ENCODE assay signal across 18 cellular contexts in genomic region chr3:162704991-162705390, GRCh38.
"Had no signal": no experiment of that assay in that cellular context is flagged by ENCODE, and none has a peak within 500 bp of the region (broad histone marks: within the 10 kb centered on the region; RNA-seq: fewer than 3 reads in every experiment).

No MANE protein-coding gene starts in this region.

- H3K9me3 ChIP-seq: colonic mucosa, sigmoid colon, thyroid gland had no signal

- H3K36me3 ChIP-seq: colonic mucosa, left lung, sigmoid colon, thyroid gland had no signal

- H3K4me3 ChIP-seq: colonic mucosa, left lung, sigmoid colon, thyroid gland had no signal

- H3K36me3 Mint-ChIP-seq: naive thymus-derived CD4-positive, alpha-beta T cell had no signal

- H3K4me1 Mint-ChIP-seq: central memory CD8-positive, alpha-beta T cell; naive thymus-derived CD4-positive, alpha-beta T cell had no signal

- H3K27me3 ChIP-seq: colonic mucosa, left lung, sigmoid colon, thyroid gland had no signal

- H3K4me3 Mint-ChIP-seq: activated naive CD4-positive, alpha-beta T cell treated with anti-CD3 and anti-CD28 coated beads for 36 hours; activated T-cell treated with anti-CD3 and anti-CD28 coated beads, Interleukin-2, amount 50 U/mL, for 4 hours; central memory CD8-positive, alpha-beta T cell; endodermal cell; naive thymus-derived CD4-positive, alpha-beta T cell; T-helper 1 cell treated with Interleukin-12 subunit alpha and Interleukin-12 subunit beta and Interleukin-4 antibody, amounts not matched to agents 30 μg/mL and 1 μg/mL, for 36 hours had no signal

- H3K27ac Mint-ChIP-seq: activated naive CD4-positive, alpha-beta T cell treated with anti-CD3 and anti-CD28 coated beads for 36 hours; endodermal cell; naive thymus-derived CD4-positive, alpha-beta T cell; T-helper 1 cell treated with Interleukin-12 subunit alpha and Interleukin-12 subunit beta and Interleukin-4 antibody, amounts not matched to agents 30 μg/mL and 1 μg/mL, for 36 hours had no signal

- H3K27ac ChIP-seq: colonic mucosa, epithelial cell of prostate, left lung, sigmoid colon, thyroid gland had no signal

- H3K27me3 Mint-ChIP-seq: central memory CD8-positive, alpha-beta T cell; naive thymus-derived CD4-positive, alpha-beta T cell had no signal

- H3K4me1 ChIP-seq: colonic mucosa, left lung, thyroid gland had no signal

- ATAC-seq: activated CD4-positive, CD25-positive, alpha-beta regulatory T cell treated with anti-CD3 and anti-CD28 coated beads, Interleukin-2, amount 50 U/mL, for 24 hours; activated T-cell treated with anti-CD3 and anti-CD28 coated beads, Interleukin-2, amount 50 U/mL, for 4 hours; naive thymus-derived CD4-positive, alpha-beta T cell had no signal

- H3K9me3 Mint-ChIP-seq: T-helper 1 cell treated with Interleukin-12 subunit alpha and Interleukin-12 subunit beta and Interleukin-4 antibody, amounts not matched to agents 30 μg/mL and 1 μg/mL, for 36 hours had no signal

- DNase-seq: activated CD4-positive, alpha-beta T cell treated with anti-CD3 and anti-CD28 coated beads, Interleukin-2, amount 50 U/mL, for 1 hour; activated CD8-positive, alpha-beta memory T cell treated with anti-CD3 and anti-CD28 coated beads, Interleukin-2, amount 50 U/mL, for 4 hours; activated naive CD4-positive, alpha-beta T cell treated with anti-CD3 and anti-CD28 coated beads for 36 hours; activated T-cell treated with anti-CD3 and anti-CD28 coated beads, Interleukin-2, amount 50 U/mL, for 4 hours; aorta; colonic mucosa; endodermal cell; left lung; midbrain; naive thymus-derived CD4-positive, alpha-beta T cell; sigmoid colon; stimulated activated CD4-positive, alpha-beta T cell treated with anti-CD3 and anti-CD28 coated beads, Interleukin-2, amount 100 ng/mL, for 24 hours; stimulated activated naive CD4-positive, alpha-beta T cell treated with Interleukin-2 at 50 U/mL for 16 hours; thyroid gland had no signal
